Comparison of ENCODE assay signal across 23 cellular contexts in the genomic region with DNA sequence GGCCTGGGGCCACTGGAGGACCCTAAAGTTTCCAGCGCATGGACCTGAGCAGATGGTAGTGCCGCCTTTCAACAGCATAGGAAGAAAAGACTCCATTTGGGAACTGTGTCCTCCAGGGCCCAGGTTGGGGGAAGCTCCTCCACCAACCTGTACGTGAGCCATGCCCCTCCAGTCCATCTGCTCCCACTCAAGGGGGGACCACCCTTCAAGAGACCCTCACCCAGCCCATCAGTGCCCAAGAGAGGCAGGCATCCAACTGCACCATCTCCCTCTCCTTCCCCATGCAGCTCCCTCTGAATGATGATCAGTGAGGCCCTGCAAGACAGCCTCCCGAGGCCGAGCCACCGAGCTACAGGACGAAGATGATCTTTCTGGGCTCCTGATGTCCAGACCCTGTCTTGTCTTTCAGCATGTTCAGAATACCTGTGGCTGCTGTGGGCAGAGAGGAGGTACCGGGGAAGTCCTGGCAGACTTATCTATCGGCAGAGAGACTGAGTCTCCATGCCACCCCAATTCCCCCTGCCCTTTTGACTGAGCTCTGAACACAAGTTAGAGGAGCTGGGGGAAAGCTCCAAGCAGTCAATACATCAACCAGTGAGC.
"Had no signal": no experiment of that assay in that cellular context is flagged by ENCODE, and none has a peak within 500 bp of the region (broad histone marks: within the 10 kb centered on the region; RNA-seq: fewer than 3 reads in every experiment).

No MANE protein-coding gene starts in this region.

- H3K9ac ChIP-seq: parathyroid adenoma had no signal

- H3K9me3 Mint-ChIP-seq: natural killer cell treated with Interleukin-12 subunit alpha and Interleukin-12 subunit beta and Interleukin-15 and Interleukin-18, amount 100 ng/mL, for 72 hours; stimulated activated memory B cell treated with anti-CD40 and anti-IgM and Interleukin-4, amounts not matched to agents 10 μg/mL and 1 μg/mL and 100 μg/mL, for 72 hours; stimulated activated naive CD8-positive, alpha-beta T cell treated with anti-CD3 and anti-CD28 coated beads, Interleukin-15, Interleukin-2, amounts not matched to agents 100 ng/mL and 50 ng/mL, for 24 hours had no signal

- H3K4me3 Mint-ChIP-seq: natural killer cell treated with Interleukin-12 subunit alpha and Interleukin-12 subunit beta and Interleukin-15 and Interleukin-18, amount 100 ng/mL, for 72 hours; stimulated activated memory B cell treated with anti-CD40 and anti-IgM and Interleukin-4, amounts not matched to agents 10 μg/mL and 1 μg/mL and 100 μg/mL, for 72 hours; stimulated activated naive CD8-positive, alpha-beta T cell treated with anti-CD3 and anti-CD28 coated beads, Interleukin-15, Interleukin-2, amounts not matched to agents 100 ng/mL and 50 ng/mL, for 24 hours had no signal

- ATAC-seq: left cardiac atrium; left ventricle myocardium superior; natural killer cell treated with Interleukin-12 subunit alpha and Interleukin-12 subunit beta and Interleukin-15 and Interleukin-18, amount 100 ng/mL, for 72 hours; sciatic nerve; stimulated activated memory B cell treated with anti-CD40 and anti-IgM and Interleukin-4, amounts not matched to agents 10 μg/mL and 1 μg/mL and 100 μg/mL, for 72 hours had no signal

- DNase-seq: effector CD8-positive, alpha-beta T cell; foreskin melanocyte; kidney; left cardiac atrium; left ventricle myocardium superior; mesenchymal stem cell; midbrain; retina; stimulated activated CD4-positive, alpha-beta T cell treated with anti-CD3 and anti-CD28 coated beads, Interleukin-4, amount 100 ng/mL, for 1 hour; stimulated activated CD8-positive, alpha-beta memory T cell treated with anti-CD3 and anti-CD28 coated beads, Interleukin-4, amount 100 ng/mL, for 48 hours; substantia nigra; transverse colon had no signal

- H3K4me2 ChIP-seq: hepatocyte had no signal

- H3K9me3 ChIP-seq: prostate gland, thoracic aorta, transverse colon had no signal

- H3K27ac Mint-ChIP-seq: natural killer cell treated with Interleukin-12 subunit alpha and Interleukin-12 subunit beta and Interleukin-15 and Interleukin-18, amount 100 ng/mL, for 72 hours; stimulated activated memory B cell treated with anti-CD40 and anti-IgM and Interleukin-4, amounts not matched to agents 10 μg/mL and 1 μg/mL and 100 μg/mL, for 72 hours; stimulated activated naive CD8-positive, alpha-beta T cell treated with anti-CD3 and anti-CD28 coated beads, Interleukin-15, Interleukin-2, amounts not matched to agents 100 ng/mL and 50 ng/mL, for 24 hours had no signal

- H3K36me3 Mint-ChIP-seq: natural killer cell treated with Interleukin-12 subunit alpha and Interleukin-12 subunit beta and Interleukin-15 and Interleukin-18, amount 100 ng/mL, for 72 hours; stimulated activated memory B cell treated with anti-CD40 and anti-IgM and Interleukin-4, amounts not matched to agents 10 μg/mL and 1 μg/mL and 100 μg/mL, for 72 hours had no signal

- H3K36me3 ChIP-seq: prostate gland, thoracic aorta, transverse colon had no signal

- H3K27ac ChIP-seq: coronary artery, parathyroid adenoma, prostate gland, thoracic aorta had no signal

- H3K4me1 Mint-ChIP-seq: stimulated activated memory B cell treated with anti-CD40 and anti-IgM and Interleukin-4, amounts not matched to agents 10 μg/mL and 1 μg/mL and 100 μg/mL, for 72 hours had no signal

- H3K4me3 ChIP-seq: coronary artery, hepatocyte, lung, prostate gland, skin epidermis, thoracic aorta, transverse colon had no signal

- H3K4me1 ChIP-seq: prostate gland had no signal

- H3K27me3 ChIP-seq: transverse colon had no signal

- H2AFZ ChIP-seq: hepatocyte, parathyroid adenoma had no signal
